ENCODE assay signal across 18 cellular contexts in the genomic region with DNA sequence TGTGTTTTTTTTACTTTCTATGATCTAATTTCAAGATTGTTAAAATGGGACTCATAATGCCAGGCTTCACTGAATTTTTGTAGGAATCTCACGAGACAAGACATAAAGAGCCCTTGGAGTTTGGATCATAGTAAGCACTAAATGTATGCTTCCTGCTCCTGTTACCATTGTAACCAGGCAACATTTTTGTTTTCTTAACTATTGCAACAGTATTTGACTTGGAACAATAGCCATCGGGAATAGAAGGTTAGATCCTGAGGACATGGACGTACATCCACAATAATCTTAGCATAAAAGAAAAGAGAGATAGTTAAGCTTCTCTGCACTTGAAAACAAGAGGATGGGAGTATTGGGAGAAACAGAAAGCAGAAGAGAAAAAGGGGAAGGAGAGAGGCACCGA.
"Had no signal": no experiment of that assay in that cellular context is flagged by ENCODE, and none has a peak within 500 bp of the region (broad histone marks: within the 10 kb centered on the region; RNA-seq: fewer than 3 reads in every experiment).

No MANE protein-coding gene starts in this region.

- H3K27me3 ChIP-seq: ascending aorta, right atrium auricular region had no signal

- H3K36me3 ChIP-seq: ascending aorta, prostate gland, right atrium auricular region, WERI-Rb-1 had no signal

- H3K4me3 ChIP-seq: ascending aorta, prostate gland, right atrium auricular region had no signal

- H3K27ac Mint-ChIP-seq: activated naive CD4-positive, alpha-beta T cell treated with anti-CD3 and anti-CD28 coated beads, Interleukin-2, amount 50 U/mL, for 24 hours; activated T-cell treated with anti-CD3 and anti-CD28 coated beads, Interleukin-2, amount 50 U/mL, for 72 hours; effector memory CD8-positive, alpha-beta T cell; mesothelial cell of epicardium; stimulated activated naive CD8-positive, alpha-beta T cell treated with anti-CD3 and anti-CD28 coated beads, Interleukin-15, Interleukin-2, amounts not matched to agents 100 ng/mL and 50 ng/mL, for 24 hours had no signal

- H3K9me3 ChIP-seq: ascending aorta, prostate gland, right atrium auricular region had no signal

- H3K36me3 Mint-ChIP-seq: activated naive CD4-positive, alpha-beta T cell treated with anti-CD3 and anti-CD28 coated beads, Interleukin-2, amount 50 U/mL, for 24 hours; mesothelial cell of epicardium had no signal

- H3K4me3 Mint-ChIP-seq: activated naive CD4-positive, alpha-beta T cell treated with anti-CD3 and anti-CD28 coated beads, Interleukin-2, amount 50 U/mL, for 24 hours; activated T-cell treated with anti-CD3 and anti-CD28 coated beads, Interleukin-2, amount 50 U/mL, for 72 hours; effector memory CD8-positive, alpha-beta T cell; mesothelial cell of epicardium; nephron; stimulated activated naive CD8-positive, alpha-beta T cell treated with anti-CD3 and anti-CD28 coated beads, Interleukin-15, Interleukin-2, amounts not matched to agents 100 ng/mL and 50 ng/mL, for 24 hours had no signal

- H3K4me1 ChIP-seq: prostate gland had no signal

- H3K9me3 Mint-ChIP-seq: activated naive CD4-positive, alpha-beta T cell treated with anti-CD3 and anti-CD28 coated beads, Interleukin-2, amount 50 U/mL, for 24 hours; activated T-cell treated with anti-CD3 and anti-CD28 coated beads, Interleukin-2, amount 50 U/mL, for 72 hours; effector memory CD8-positive, alpha-beta T cell; mesothelial cell of epicardium; nephron; stimulated activated naive CD8-positive, alpha-beta T cell treated with anti-CD3 and anti-CD28 coated beads, Interleukin-15, Interleukin-2, amounts not matched to agents 100 ng/mL and 50 ng/mL, for 24 hours had no signal

- DNase-seq: activated CD4-positive, alpha-beta T cell treated with anti-CD3 and anti-CD28 coated beads, Interleukin-2, amount 50 U/mL, for 4 hours; activated gamma-delta T cell; activated T-cell treated with anti-CD3 and anti-CD28 coated beads, Interleukin-2, amount 50 U/mL, for 72 hours; dermis blood vessel endothelial cell; effector memory CD8-positive, alpha-beta T cell; head of caudate nucleus; kidney; occipital lobe; stimulated activated CD4-positive, alpha-beta T cell treated with anti-CD3 and anti-CD28 coated beads, Interleukin-2, amount 100 ng/mL, for 48 hours; T1000; WERI-Rb-1 had no signal

- H3K27ac ChIP-seq: ascending aorta, prostate gland, right atrium auricular region, WERI-Rb-1 had no signal

- H3K4me1 Mint-ChIP-seq: activated naive CD4-positive, alpha-beta T cell treated with anti-CD3 and anti-CD28 coated beads, Interleukin-2, amount 50 U/mL, for 24 hours had no signal
